Comparison of ENCODE assay signal across 35 cellular contexts in the genomic region with DNA sequence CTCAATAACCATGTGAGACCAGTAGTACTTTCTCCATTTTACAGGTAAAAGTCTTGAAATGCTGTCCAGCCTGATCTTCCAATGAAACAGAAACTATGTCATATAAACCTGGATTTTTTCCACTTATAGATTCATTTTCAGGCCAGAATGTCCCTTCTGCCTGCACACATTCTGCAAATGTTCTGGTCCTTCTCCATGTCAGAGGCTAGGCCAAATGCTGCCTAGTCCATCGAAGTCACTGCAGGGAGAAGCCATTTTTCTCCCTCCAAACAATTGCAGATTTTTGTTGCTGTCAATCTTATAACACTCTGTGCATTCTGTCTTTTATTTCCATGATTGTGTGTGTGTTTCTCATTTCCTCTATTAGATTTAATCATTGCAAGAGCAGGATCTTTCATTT. TPM values are rescaled to one million over a fixed set of nuclear protein-coding genes. Genes with fewer than 3 reads are reported as not detected.
"Had no signal": no experiment of that assay in that cellular context is flagged by ENCODE, and none has a peak within 500 bp of the region (broad histone marks: within the 10 kb centered on the region; RNA-seq: fewer than 3 reads in every experiment).

No MANE protein-coding gene starts in this region.

- H3K4me1 Mint-ChIP-seq: activated B cell treated with CpG ODN at 0.5 μM for 24 hours; activated CD4-positive, alpha-beta memory T cell treated with anti-CD3 and anti-CD28 coated beads, Interleukin-2, amount 10 ng/mL, durations not matched to agents 7 days and 5 days; activated CD4-positive, alpha-beta T cell treated with anti-CD3 and anti-CD28 coated beads, Interleukin-2, amount 10 ng/mL, durations not matched to agents 7 days and 5 days; activated CD8-positive, alpha-beta memory T cell treated with anti-CD3 and anti-CD28 coated beads, Interleukin-2, amount 10 ng/mL, durations not matched to agents 7 days and 5 days; activated naive CD8-positive, alpha-beta T cell treated with anti-CD3 and anti-CD28 coated beads for 36 hours; activated T-helper 17 cell treated with anti-CD3 and anti-CD28 coated beads, Interleukin-2, amount 50 U/mL, for 72 hours; central memory CD8-positive, alpha-beta T cell; T-cell had no signal

- H3K4me3 ChIP-seq: adrenal gland, cardiac muscle cell had no signal

- DNase-seq: activated B cell treated with CpG ODN at 0.5 μM for 24 hours; activated CD4-positive, alpha-beta memory T cell treated with anti-CD3 and anti-CD28 coated beads, Interleukin-2, amount 10 ng/mL, durations not matched to agents 7 days and 5 days; activated CD4-positive, alpha-beta T cell treated with anti-CD3 and anti-CD28 coated beads for 48 hours; activated CD4-positive, alpha-beta T cell treated with anti-CD3 and anti-CD28 coated beads, Interleukin-2, amount 10 ng/mL, durations not matched to agents 7 days and 5 days; activated CD4-positive, alpha-beta T cell treated with anti-CD3 and anti-CD28 coated beads, Interleukin-2, amount 50 U/mL, for 48 hours; activated CD4-positive, CD25-positive, alpha-beta regulatory T cell treated with anti-CD3 and anti-CD28 coated beads, Interleukin-2, amount 50 U/mL, for 72 hours; activated CD8-positive, alpha-beta memory T cell treated with anti-CD3 and anti-CD28 coated beads for 24 hours; activated CD8-positive, alpha-beta memory T cell treated with anti-CD3 and anti-CD28 coated beads, Interleukin-2, amount 10 ng/mL, durations not matched to agents 7 days and 5 days; activated CD8-positive, alpha-beta memory T cell treated with anti-CD3 and anti-CD28 coated beads, Interleukin-2, amount 50 U/mL, for 48 hours; activated CD8-positive, alpha-beta T cell treated with anti-CD3 and anti-CD28 coated beads, Interleukin-2, amount 10 ng/mL, durations not matched to agents 7 days and 5 days; activated effector memory CD4-positive, alpha-beta T cell treated with anti-CD3 and anti-CD28 coated beads, Interleukin-2, amount 50 U/mL, for 16 hours; activated gamma-delta T cell treated with Interleukin-2 at 50 U/mL for 16 hours; activated naive CD4-positive, alpha-beta T cell; activated naive CD4-positive, alpha-beta T cell treated with anti-CD3 and anti-CD28 coated beads for 36 hours; activated naive CD4-positive, alpha-beta T cell treated with anti-CD3 and anti-CD28 coated beads, Interleukin-2, amount 50 U/mL, for 16 hours; activated naive CD8-positive, alpha-beta T cell treated with anti-CD3 and anti-CD28 coated beads for 36 hours; activated T-cell treated with anti-CD3 and anti-CD28 coated beads, Interleukin-2, amount 50 U/mL, for 24 hours; activated T-cell treated with anti-CD3 and anti-CD28 coated beads, Interleukin-2, amount 50 U/mL, for 48 hours; adrenal gland; amniotic stem cell; aorta; caudate nucleus; cerebellar nuclear complex; T-cell; T-helper 17 cell; T-helper 9 cell had no signal

- H3K36me3 Mint-ChIP-seq: activated CD8-positive, alpha-beta memory T cell treated with anti-CD3 and anti-CD28 coated beads, Interleukin-2, amount 10 ng/mL, durations not matched to agents 7 days and 5 days; activated naive CD4-positive, alpha-beta T cell treated with anti-CD3 and anti-CD28 coated beads, Interleukin-2, amount 50 U/mL, for 72 hours; activated naive CD8-positive, alpha-beta T cell treated with anti-CD3 and anti-CD28 coated beads for 36 hours; brain; T-cell had no signal

- ATAC-seq: activated CD8-positive, alpha-beta memory T cell treated with anti-CD3 and anti-CD28 coated beads, Interleukin-2, amount 10 ng/mL, durations not matched to agents 7 days and 5 days; activated CD8-positive, alpha-beta T cell treated with anti-CD3 and anti-CD28 coated beads, Interleukin-2, amount 10 ng/mL, durations not matched to agents 7 days and 5 days; activated naive CD4-positive, alpha-beta T cell treated with anti-CD3 and anti-CD28 coated beads, Interleukin-2, amount 50 U/mL, for 72 hours; activated T-helper 17 cell treated with anti-CD3 and anti-CD28 coated beads, Interleukin-2, amount 50 U/mL, for 72 hours; T-cell; T-helper 17 cell had no signal

- H3K36me3 ChIP-seq: adrenal gland, cardiac muscle cell had no signal

- H3K27ac ChIP-seq: adrenal gland, cardiac muscle cell, VCaP had no signal

- H3K9me3 ChIP-seq: adrenal gland had no signal

- H3K27ac Mint-ChIP-seq: activated B cell treated with CpG ODN at 0.5 μM for 24 hours; activated CD4-positive, alpha-beta memory T cell treated with anti-CD3 and anti-CD28 coated beads, Interleukin-2, amount 10 ng/mL, durations not matched to agents 7 days and 5 days; activated CD4-positive, alpha-beta T cell treated with anti-CD3 and anti-CD28 coated beads, Interleukin-2, amount 10 ng/mL, durations not matched to agents 7 days and 5 days; activated CD8-positive, alpha-beta memory T cell treated with anti-CD3 and anti-CD28 coated beads, Interleukin-2, amount 10 ng/mL, durations not matched to agents 7 days and 5 days; activated CD8-positive, alpha-beta T cell treated with anti-CD3 and anti-CD28 coated beads, Interleukin-2, amount 10 ng/mL, durations not matched to agents 7 days and 5 days; activated naive CD4-positive, alpha-beta T cell treated with anti-CD3 and anti-CD28 coated beads for 36 hours; activated naive CD4-positive, alpha-beta T cell treated with anti-CD3 and anti-CD28 coated beads, Interleukin-2, amount 50 U/mL, for 72 hours; activated naive CD8-positive, alpha-beta T cell treated with anti-CD3 and anti-CD28 coated beads for 36 hours; activated T-cell treated with anti-CD3 and anti-CD28 coated beads, Interleukin-2, amount 50 U/mL, for 24 hours; activated T-helper 1 cell treated with anti-CD3 and anti-CD28 coated beads, Interleukin-12 subunit alpha, Interleukin-12 subunit beta, Interleukin-2, Interleukin-4 antibody, amounts not matched to agents 30 ng/mL and 10 ng/mL and 1 ng/mL, durations not matched to agents 14 hours and 24 hours and 36 hours; activated T-helper 17 cell treated with anti-CD3 and anti-CD28 coated beads, Interleukin-2, amount 50 U/mL, for 72 hours; brain; T-cell; T-helper 17 cell; T-helper 2 cell treated with Interferon-gamma antibody and Interleukin-4, amounts not matched to agents 5 μg/mL and 100 μg/mL, for 36 hours had no signal

- H3K27me3 ChIP-seq: adrenal gland, cardiac muscle cell had no signal

- H3K27me3 Mint-ChIP-seq: activated B cell treated with CpG ODN at 0.5 μM for 24 hours; activated CD4-positive, alpha-beta T cell treated with anti-CD3 and anti-CD28 coated beads, Interleukin-2, amount 10 ng/mL, durations not matched to agents 7 days and 5 days had no signal

- H3K4me3 Mint-ChIP-seq: activated B cell treated with CpG ODN at 0.5 μM for 24 hours; activated CD4-positive, alpha-beta memory T cell treated with anti-CD3 and anti-CD28 coated beads, Interleukin-2, amount 10 ng/mL, durations not matched to agents 7 days and 5 days; activated CD4-positive, alpha-beta T cell treated with anti-CD3 and anti-CD28 coated beads, Interleukin-2, amount 10 ng/mL, durations not matched to agents 7 days and 5 days; activated CD8-positive, alpha-beta memory T cell treated with anti-CD3 and anti-CD28 coated beads, Interleukin-2, amount 10 ng/mL, durations not matched to agents 7 days and 5 days; activated CD8-positive, alpha-beta T cell treated with anti-CD3 and anti-CD28 coated beads, Interleukin-2, amount 10 ng/mL, durations not matched to agents 7 days and 5 days; activated naive CD4-positive, alpha-beta T cell treated with anti-CD3 and anti-CD28 coated beads for 36 hours; activated naive CD8-positive, alpha-beta T cell treated with anti-CD3 and anti-CD28 coated beads for 36 hours; activated T-cell treated with anti-CD3 and anti-CD28 coated beads, Interleukin-2, amount 50 U/mL, for 24 hours; activated T-helper 1 cell treated with anti-CD3 and anti-CD28 coated beads, Interleukin-12 subunit alpha, Interleukin-12 subunit beta, Interleukin-2, Interleukin-4 antibody, amounts not matched to agents 30 ng/mL and 10 ng/mL and 1 ng/mL, durations not matched to agents 14 hours and 24 hours and 36 hours; activated T-helper 17 cell treated with anti-CD3 and anti-CD28 coated beads, Interleukin-2, amount 50 U/mL, for 72 hours; brain; central memory CD8-positive, alpha-beta T cell; T-cell; T-helper 17 cell; T-helper 2 cell treated with Interferon-gamma antibody and Interleukin-4, amounts not matched to agents 5 μg/mL and 100 μg/mL, for 36 hours had no signal

- H3K4me1 ChIP-seq: adrenal gland had no signal

- H3K9me3 Mint-ChIP-seq: activated B cell treated with CpG ODN at 0.5 μM for 24 hours; activated CD4-positive, alpha-beta memory T cell treated with anti-CD3 and anti-CD28 coated beads, Interleukin-2, amount 10 ng/mL, durations not matched to agents 7 days and 5 days; activated CD4-positive, alpha-beta T cell treated with anti-CD3 and anti-CD28 coated beads, Interleukin-2, amount 10 ng/mL, durations not matched to agents 7 days and 5 days; activated naive CD4-positive, alpha-beta T cell treated with anti-CD3 and anti-CD28 coated beads for 36 hours; activated naive CD4-positive, alpha-beta T cell treated with anti-CD3 and anti-CD28 coated beads, Interleukin-2, amount 50 U/mL, for 72 hours; activated naive CD8-positive, alpha-beta T cell treated with anti-CD3 and anti-CD28 coated beads for 36 hours; activated T-cell treated with anti-CD3 and anti-CD28 coated beads, Interleukin-2, amount 50 U/mL, for 24 hours; activated T-helper 1 cell treated with anti-CD3 and anti-CD28 coated beads, Interleukin-12 subunit alpha, Interleukin-12 subunit beta, Interleukin-2, Interleukin-4 antibody, amounts not matched to agents 30 ng/mL and 10 ng/mL and 1 ng/mL, durations not matched to agents 14 hours and 24 hours and 36 hours; activated T-helper 17 cell treated with anti-CD3 and anti-CD28 coated beads, Interleukin-2, amount 50 U/mL, for 72 hours; central memory CD8-positive, alpha-beta T cell; T-cell; T-helper 2 cell treated with Interferon-gamma antibody and Interleukin-4, amounts not matched to agents 5 μg/mL and 100 μg/mL, for 36 hours had no signal

RNA-seq across cellular contexts. Expression of gene ALDH1A1, which starts 59.4 kb away (rescaled TPM):
- total RNA-seq: activated B cell treated with CpG ODN at 0.5 μM for 24 hours; activated CD4-positive, alpha-beta memory T cell treated with anti-CD3 and anti-CD28 coated beads, Interleukin-2, amount 10 ng/mL, durations not matched to agents 7 days and 5 days; activated CD4-positive, alpha-beta T cell treated with anti-CD3 and anti-CD28 coated beads, Interleukin-2, amount 10 ng/mL, durations not matched to agents 7 days and 5 days; activated CD8-positive, alpha-beta memory T cell treated with anti-CD3 and anti-CD28 coated beads, Interleukin-2, amount 10 ng/mL, durations not matched to agents 7 days and 5 days; activated CD8-positive, alpha-beta T cell treated with anti-CD3 and anti-CD28 coated beads, Interleukin-2, amount 10 ng/mL, durations not matched to agents 7 days and 5 days; activated naive CD4-positive, alpha-beta T cell treated with anti-CD3 and anti-CD28 coated beads for 36 hours; activated naive CD8-positive, alpha-beta T cell treated with anti-CD3 and anti-CD28 coated beads for 36 hours; activated T-helper 1 cell treated with anti-CD3 and anti-CD28 coated beads, Interleukin-12 subunit alpha, Interleukin-12 subunit beta, Interleukin-2, Interleukin-4 antibody, amounts not matched to agents 30 ng/mL and 10 ng/mL and 1 ng/mL, durations not matched to agents 14 hours and 24 hours and 36 hours; activated T-helper 17 cell treated with anti-CD3 and anti-CD28 coated beads, Interleukin-2, amount 50 U/mL, for 72 hours; T-helper 1 cell treated with Interleukin-12 subunit alpha and Interleukin-12 subunit beta and Interleukin-4 antibody, amounts not matched to agents 30 ng/mL and 1 ng/mL, for 36 hours had no signal
